Comparison of ENCODE assay signal across 15 cellular contexts in genomic region chr1:43008425-43009108, GRCh38. TPM values are rescaled to one million over a fixed set of nuclear protein-coding genes. Genes with fewer than 3 reads are reported as not detected.
A peak's percentile ranks its signal among the peaks of the same experiment; 100 is the strongest.
DNase-seq lines count a peak whose midpoint lies in the region; ATAC-seq and TF ChIP-seq lines count a peak whose summit lies in the region.
"Had no signal": no experiment of that assay in that cellular context is flagged by ENCODE, and none has a peak within 500 bp of the region (broad histone marks: within the 10 kb centered on the region; RNA-seq: fewer than 3 reads in every experiment).

No MANE protein-coding gene starts in this region.

- no peaks in the 10 kb centered on the region for H3K36me3 Mint-ChIP-seq in nephron (ENCODE audit: low read depth)

- no peak for TF ChIP-seq CTCF in cardiac muscle cell (IDR thresholded peaks at IDR 0.05; ENCODE audit: low read depth, low read length)
- TF ChIP-seq CTCF in heart right ventricle (IDR thresholded peaks at IDR 0.05) = no peak
- no peak for TF ChIP-seq CTCF in nephron (IDR thresholded peaks at IDR 0.05; ENCODE audit: unreplicated experiment in 3 of 3)

- H3K27me3 ChIP-seq in cardiac muscle cell (no peaks in the 10 kb centered on the region), heart right ventricle (peaks cover 0 to 36% (median 29%) of the 10 kb centered on the region in 7 donors)

- no peaks in the 10 kb centered on the region for H3K9me3 Mint-ChIP-seq in nephron
- H3K9me3 Mint-ChIP-seq: CD4-positive, alpha-beta T cell had no signal

- H3K4me1 ChIP-seq in cardiac muscle cell (ENCODE audit: low read depth) (peaks cover 22% of the 10 kb centered on the region), heart right ventricle (peaks cover 0 to 3% (median 0%) of the 10 kb centered on the region in 9 donors)

- 52 to 61% methylated on average over 18 of the region's 18 CpGs for WGBS in heart right ventricle, 2 donors

- peak overlapping the region in 1 of 3 experiments; percentile 45 for H3K4me3 Mint-ChIP-seq in nephron
- H3K4me3 Mint-ChIP-seq: CD4-positive, alpha-beta T cell had no signal

- peaks cover 15% of the 10 kb centered on the region for H3K4me1 Mint-ChIP-seq in nephron

- H3K27ac ChIP-seq in cardiac muscle cell (peak overlapping the region; percentile 18), heart right ventricle (no peak overlapping the region)

- DNase-seq in cardiac muscle cell (ENCODE audit: low read depth in 1 of 2, low spot score in 1 of 2) = peak in 1 of 2 donors; percentile 41
- no peak for DNase-seq in heart right ventricle
- no peak for DNase-seq in NOMO-1 treated with dmso at 0.1 percent for 144 hours (lab: John Stamatoyannopoulos, UW; ENCODE audit: unreplicated experiment)
- no peak for DNase-seq in H4 (ENCODE audit: low spot score)
- DNase-seq: activated CD4-positive, alpha-beta T cell treated with anti-CD3 and anti-CD28 coated beads, Interleukin-2, amount 50 U/mL, for 1 hour; activated T-cell treated with anti-CD3 and anti-CD28 coated beads, Interleukin-2, amount 50 U/mL, for 48 hours; amniotic stem cell; CD4-positive, alpha-beta T cell; dorsolateral prefrontal cortex; NCI-H82; stimulated activated naive CD4-positive, alpha-beta T cell had no signal

- H3K27me3 Mint-ChIP-seq in nephron (ENCODE audit: low read depth) = peaks cover 7% of the 10 kb centered on the region

- H3K4me3 ChIP-seq in cardiac muscle cell (no peak overlapping the region), heart right ventricle (no peak overlapping the region)
- H3K4me3 ChIP-seq: dorsolateral prefrontal cortex had no signal

- peak overlapping the region; percentile 62 to 95 (median 88) for H3K27ac Mint-ChIP-seq in nephron
- H3K27ac Mint-ChIP-seq: CD4-positive, alpha-beta T cell had no signal

- intact Hi-C loops in heart right ventricle (cut with DNase I) = no loop called here

- H3K36me3 ChIP-seq in cardiac muscle cell (no peaks in the 10 kb centered on the region), heart right ventricle (no peaks in the 10 kb centered on the region)

- ATAC-seq in heart right ventricle = no peak
- ATAC-seq in esophagus mucosa = peak; percentile 9
- ATAC-seq in GM19452 (IDR thresholded peaks at IDR 0.05; ENCODE audit: unreplicated experiment) = no peak
- ATAC-seq in GM19324 (IDR thresholded peaks at IDR 0.05; ENCODE audit: low FRiP score, unreplicated experiment) = no peak

- no peaks in the 10 kb centered on the region for H3K9me3 ChIP-seq in cardiac muscle cell (ENCODE audit: low read depth)
- no peaks in the 10 kb centered on the region for H3K9me3 ChIP-seq in heart right ventricle

RNA-seq across cellular contexts. Expression of gene SLC2A1, which starts 49.9 kb away (rescaled TPM):
- total RNA-seq in cardiac muscle cell = 714 and 748 TPM in 2 replicates
- polyA plus RNA-seq in cardiac muscle cell = 215 and 243 TPM in 2 replicates
- total RNA-seq in heart right ventricle = 10 to 100 TPM in 9 of 10 donors, 1 to 10 TPM in 1; 8.2 to 63.7 (median 28.9) TPM
- 10 to 100 TPM in 1 of 2 donors, 1 to 10 TPM in 1; 6.7 to 98.7 TPM for polyA plus RNA-seq in heart right ventricle
- 243 TPM for total RNA-seq in esophagus mucosa
- total RNA-seq in H4 (2014; rRNA removed; shearing (Covaris generic)) = 372 and 398 TPM in 2 replicates
